ENCODE assay signal across 18 cellular contexts in the genomic region with DNA sequence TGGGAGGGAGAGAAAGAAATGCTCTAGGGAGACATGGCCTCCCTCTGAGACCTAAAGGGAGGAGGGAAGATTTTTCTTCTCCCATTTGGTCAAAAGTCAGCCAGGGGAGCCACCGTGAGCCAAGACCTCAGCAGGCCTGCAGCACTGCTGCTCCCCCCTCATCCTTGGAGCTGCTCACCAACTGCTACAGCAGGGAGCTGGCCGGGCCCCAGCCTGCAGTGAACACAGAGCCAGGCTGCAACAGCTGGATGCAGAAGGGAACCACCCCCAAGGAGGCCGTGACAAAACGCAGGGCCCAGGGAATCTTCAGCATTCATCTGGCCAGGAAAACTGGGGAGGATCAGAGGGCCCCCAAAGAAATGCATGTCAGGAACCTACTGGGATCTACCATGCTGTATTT.
DNase-seq lines count a peak whose midpoint lies in the region; ATAC-seq and TF ChIP-seq lines count a peak whose summit lies in the region.
"Had no signal": no experiment of that assay in that cellular context is flagged by ENCODE, and none has a peak within 500 bp of the region (broad histone marks: within the 10 kb centered on the region; RNA-seq: fewer than 3 reads in every experiment).

No MANE protein-coding gene starts in this region.

- intact Hi-C loops in dorsolateral prefrontal cortex (cut with DNase I) = loop anchor here (2.0 to 10.0 kb wide), 7 partner anchors 137 to 1480 kb away; partner anchors contain the start of genes STAM2 (in 2 of the 2) and RPRM (in 1 of the 2)
- intact Hi-C loops in left ventricle myocardium inferior (cut with micrococcal nuclease) = loop anchor here (10.0 kb wide), 2 partner anchors 127 to 587 kb away; no protein-coding TSS in a partner anchor

- H3K36me3 ChIP-seq in left ventricle myocardium inferior (no peaks in the 10 kb centered on the region), neuronal stem cell (replicated peaks in 1 of 2; ENCODE audit: control insufficient read depth in 2 of 2, insufficient read depth in 2 of 2, low read length in 2 of 2) (no peaks in the 10 kb centered on the region), upper lobe of left lung (no peaks in the 10 kb centered on the region)
- H3K36me3 ChIP-seq: gastrocnemius medialis, neural progenitor cell had no signal

- H2AK5ac ChIP-seq in neuronal stem cell (ENCODE audit: low read depth, low read length) = no peak overlapping the region

- peak in 1 of 2 donors; percentile 77 for ATAC-seq in upper lobe of left lung (ENCODE audit: low FRiP score in 2 of 2)
- ATAC-seq: activated CD4-positive, CD25-positive, alpha-beta regulatory T cell treated with anti-CD3 and anti-CD28 coated beads, Interleukin-2, amount 50 U/mL, for 24 hours had no signal

- TF ChIP-seq CTCF in dorsolateral prefrontal cortex (IDR thresholded peaks at IDR 0.05 in 54 of 56, conservative IDR thresholded peaks at IDR 0.05 in 2 of 56; ENCODE audit: low read depth in 1 of 56, partially characterized antibody in 56 of 56) (no peak), left ventricle myocardium inferior (IDR thresholded peaks at IDR 0.05; ENCODE audit: borderline replicate concordance) (no peak), upper lobe of left lung (IDR thresholded peaks at IDR 0.05) (no peak)

- no peaks in the 10 kb centered on the region for H3K27me3 ChIP-seq in dorsolateral prefrontal cortex
- no peaks in the 10 kb centered on the region for H3K27me3 ChIP-seq in left ventricle myocardium inferior (ENCODE audit: low read depth)
- H3K27me3 ChIP-seq in neuronal stem cell (ENCODE audit: control insufficient read depth in 3 of 3, insufficient read depth in 3 of 3, low read depth in 1 of 3, low read length in 3 of 3) = peaks cover 0 to 10% (median 0%) of the 10 kb centered on the region in 3 experiments
- no peaks in the 10 kb centered on the region for H3K27me3 ChIP-seq in upper lobe of left lung
- H3K27me3 ChIP-seq: gastrocnemius medialis had no signal

- no peaks in the 10 kb centered on the region for H3K9me3 ChIP-seq in left ventricle myocardium inferior (replicated peaks)
- H3K9me3 ChIP-seq in neuronal stem cell (replicated peaks in 1 of 2; ENCODE audit: control insufficient read depth in 2 of 2, insufficient read depth in 1 of 2, low read depth in 1 of 2, low read length in 2 of 2) = peaks cover 0 to 1% of the 10 kb centered on the region in 2 donors
- H3K9me3 ChIP-seq in upper lobe of left lung = no peaks in the 10 kb centered on the region
- H3K9me3 ChIP-seq: gastrocnemius medialis had no signal

- no peak for TF ChIP-seq EP300 in upper lobe of left lung (IDR thresholded peaks at IDR 0.05)

- peaks cover 26% of the 10 kb centered on the region for H3K4me1 ChIP-seq in left ventricle myocardium inferior
- peaks cover 11 to 23% of the 10 kb centered on the region in 2 donors for H3K4me1 ChIP-seq in neuronal stem cell (ENCODE audit: control insufficient read depth in 2 of 2, insufficient read depth in 1 of 2, low read depth in 1 of 2, low read length in 2 of 2)
- peaks cover 18 to 29% (median 18%) of the 10 kb centered on the region in 4 donors for H3K4me1 ChIP-seq in upper lobe of left lung

- no peak overlapping the region for H3K9ac ChIP-seq in neuronal stem cell (ENCODE audit: low read depth, low read length, poor library complexity)
- H3K9ac ChIP-seq: neural progenitor cell had no signal

- H2BK12ac ChIP-seq in neuronal stem cell (ENCODE audit: low read length) = no peak overlapping the region

- whole genome bisulfite sequencing in neuronal stem cell (ENCODE audit: extremely low coverage in 2 of 2, insufficient read length in 2 of 2, insufficient replicate concordance in 1 of 2), 2 donors = no CpG with 5 or more reads among the region's 4 CpGs
- 74 to 87% methylated on average over 4 of the region's 4 CpGs for WGBS in upper lobe of left lung, 2 donors

- no peak overlapping the region for H3K23ac ChIP-seq in neuronal stem cell (ENCODE audit: low read depth, low read length, poor library complexity)

- H4K8ac ChIP-seq in neuronal stem cell (ENCODE audit: low read depth, low read length) = no peak overlapping the region

- DNase-seq in dorsolateral prefrontal cortex (peak in 7 of 10 donors; percentile 27 to 63 (median 49)), left ventricle myocardium inferior (peak; percentile 68), neuronal stem cell (ENCODE audit: low spot score) (no peak), upper lobe of left lung (peak in 1 of 2 donors; percentile 85), OCI-M1 (lab: John Stamatoyannopoulos, UW) (no peak), dedifferentiated amniotic fluid mesenchymal stem cell (ENCODE audit: extremely low spot score) (no peak), NCI-H524 treated with DMSO at 0.1 percent for 48 hours (lab: John Stamatoyannopoulos, UW) (no peak)
- DNase-seq: amniotic stem cell; central memory CD4-positive, alpha-beta T cell; mammary epithelial cell; NCI-H187 treated with DMSO at 0.1 percent for 48 hours; NCI-H524; stimulated activated CD4-positive, alpha-beta T cell treated with anti-CD3 and anti-CD28 coated beads, Interleukin-4, amount 100 ng/mL, for 4 hours; stimulated activated CD8-positive, alpha-beta memory T cell treated with anti-CD3 and anti-CD28 coated beads, Interleukin-4, amount 100 ng/mL, for 48 hours had no signal

- H3K4me2 ChIP-seq in neuronal stem cell (ENCODE audit: insufficient read depth, low read length, poor library complexity, severe bottlenecking) = no peak overlapping the region
- H3K4me2 ChIP-seq: neural progenitor cell had no signal

- no peak overlapping the region for H2BK120ac ChIP-seq in neuronal stem cell (ENCODE audit: low read depth, low read length)

- no peak overlapping the region for H3K4ac ChIP-seq in neuronal stem cell (ENCODE audit: low read length)

- H2AFZ ChIP-seq in neuronal stem cell (ENCODE audit: low read length) = peak overlapping the region; percentile 74
- H2AFZ ChIP-seq: neural progenitor cell had no signal

- H2BK15ac ChIP-seq in neuronal stem cell (ENCODE audit: low read length) = no peak overlapping the region

- no peak overlapping the region for H2BK5ac ChIP-seq in neuronal stem cell (ENCODE audit: low read length)

- peak overlapping the region in 45 of 59 donors; percentile 14 to 79 (median 55) for H3K27ac ChIP-seq in dorsolateral prefrontal cortex
- H3K27ac ChIP-seq in left ventricle myocardium inferior (replicated peaks) = peak overlapping the region; percentile 84
- no peak overlapping the region for H3K27ac ChIP-seq in neuronal stem cell (replicated peaks; ENCODE audit: low read length)
- peak overlapping the region in 3 of 4 donors; percentile 32 to 73 (median 56) for H3K27ac ChIP-seq in upper lobe of left lung
- H3K27ac ChIP-seq: neural progenitor cell had no signal

- H3K4me3 ChIP-seq in dorsolateral prefrontal cortex = peak overlapping the region in 1 of 59 donors; percentile 3
- H3K4me3 ChIP-seq in left ventricle myocardium inferior = no peak overlapping the region
- H3K4me3 ChIP-seq in neuronal stem cell (ENCODE audit: low read length in 2 of 2) = no peak overlapping the region
- no peak overlapping the region for H3K4me3 ChIP-seq in upper lobe of left lung
- H3K4me3 ChIP-seq: gastrocnemius medialis, neural progenitor cell, skin epidermis had no signal

- TF ChIP-seq POLR2A in upper lobe of left lung (IDR thresholded peaks at IDR 0.05) = no peak

- no peak overlapping the region for H3K18ac ChIP-seq in neuronal stem cell (ENCODE audit: low read length)

- H4K91ac ChIP-seq in neuronal stem cell (ENCODE audit: low read depth, low read length, poor library complexity) = no peak overlapping the region

- H3K14ac ChIP-seq in neuronal stem cell (ENCODE audit: low read length) = no peak overlapping the region

- H3K79me1 ChIP-seq in neuronal stem cell (ENCODE audit: low read depth, low read length) = no peaks in the 10 kb centered on the region

Comparison
In these comparisons a context has a peak if more than half of its experiments do, and no peak if none do; other contexts are left out.
1. DNase-seq: peak in dorsolateral prefrontal cortex (7 of 10) and left ventricle myocardium inferior (single experiment); none in neuronal stem cell (single experiment), OCI-M1 (single experiment), dedifferentiated amniotic fluid mesenchymal stem cell (single experiment) and NCI-H524 treated with DMSO at 0.1 percent for 48 hours (single experiment).